ENCODE assay signal across 19 cellular contexts in the genomic region with DNA sequence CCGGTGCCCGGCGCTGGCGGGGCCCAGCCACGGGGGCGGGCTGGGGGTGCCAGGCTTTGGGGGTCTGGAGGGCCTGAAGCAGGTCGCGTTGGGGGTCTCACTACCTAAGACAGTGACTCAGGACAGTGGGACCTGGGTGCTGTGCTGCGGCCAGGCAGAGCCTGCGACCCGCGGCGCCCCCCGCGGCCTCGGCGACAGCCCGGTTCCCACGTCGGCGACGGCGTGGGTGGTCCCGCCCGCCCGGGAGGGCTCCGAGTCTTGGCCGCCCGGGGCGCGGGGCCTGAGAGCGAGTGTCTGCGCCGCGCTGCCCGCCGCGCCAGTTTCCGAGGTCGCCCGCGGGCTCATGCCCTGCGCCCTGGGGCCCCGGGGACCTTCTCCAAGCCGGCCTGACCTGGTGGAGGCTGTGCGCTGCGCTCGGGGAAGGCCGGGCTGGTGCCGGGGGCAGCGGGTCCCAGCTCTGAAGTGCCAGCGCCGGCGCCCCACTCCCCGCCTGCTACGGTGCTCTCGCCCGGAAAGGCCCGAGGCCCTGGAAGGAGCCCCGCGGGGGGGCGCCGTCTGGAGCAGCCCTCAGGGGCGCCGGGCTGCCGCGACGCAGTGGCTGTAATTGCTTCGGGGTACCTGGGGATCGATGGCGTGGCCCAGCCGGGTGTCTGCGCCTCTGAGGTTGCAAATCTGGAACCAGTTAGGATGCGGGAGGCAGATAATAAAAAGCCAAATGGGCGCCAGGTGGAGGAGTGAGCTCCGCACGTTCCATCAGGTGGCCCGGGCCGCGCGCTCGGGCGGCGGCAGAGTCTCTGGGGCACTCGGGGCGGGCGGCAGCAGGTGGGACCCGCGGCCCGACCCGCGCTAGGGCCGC.
DNase-seq lines count a peak whose midpoint lies in the region; ATAC-seq, FAIRE-seq and TF ChIP-seq lines count a peak whose summit lies in the region.
"Had no signal": no experiment of that assay in that cellular context is flagged by ENCODE, and none has a peak within 500 bp of the region (broad histone marks: within the 10 kb centered on the region; RNA-seq: fewer than 3 reads in every experiment).

No MANE protein-coding gene starts in this region.

- no peak for TF ChIP-seq POLR2A in right lobe of liver (IDR thresholded peaks at IDR 0.05)
- TF ChIP-seq POLR2A in HepG2 (IDR thresholded peaks at IDR 0.05; ENCODE audit: insufficient read depth in 1 of 2, low read depth in 2 of 2, low read length in 2 of 2) = no peak
- no peak for TF ChIP-seq POLR2A in esophagus muscularis mucosa (IDR thresholded peaks at IDR 0.05; ENCODE audit: low read depth)
- no peak for TF ChIP-seq POLR2A in vagina (IDR thresholded peaks at IDR 0.05)

- no peak overlapping the region for H3K27ac Mint-ChIP-seq in nephron progenitor cell
- H3K27ac Mint-ChIP-seq: activated T-helper 1 cell treated with anti-CD3 and anti-CD28 coated beads, Interleukin-12 subunit alpha, Interleukin-12 subunit beta, Interleukin-2, Interleukin-4 antibody, amounts not matched to agents 30 ng/mL and 10 ng/mL and 1 ng/mL, durations not matched to agents 14 hours and 24 hours and 36 hours had no signal

- H3K4me2 ChIP-seq in HepG2 (ENCODE audit: low read depth, low read length) = no peak overlapping the region

- no peak for FAIRE-seq in HepG2 (lab: Jason Lieb, UNC)
- FAIRE-seq: astrocyte, GM12878 had no signal

- H3K27ac ChIP-seq in right lobe of liver (no peak overlapping the region), HepG2 (ENCODE audit: extremely low read length, insufficient read depth, low read length) (no peak overlapping the region), esophagus muscularis mucosa (replicated peaks in 1 of 4) (no peak overlapping the region), vagina (no peak overlapping the region)
- H3K27ac ChIP-seq: uterus had no signal

- H3K4me1 ChIP-seq in right lobe of liver (peaks cover 0 to 10% (median 0%) of the 10 kb centered on the region in 4 donors), HepG2 (ENCODE audit: insufficient read depth, low read length) (peaks cover 15% of the 10 kb centered on the region), esophagus muscularis mucosa (peaks cover 0 to 27% (median 17%) of the 10 kb centered on the region in 4 donors), vagina (no peaks in the 10 kb centered on the region)

- no peak overlapping the region for H2AFZ ChIP-seq in HepG2 (ENCODE audit: low read length)

- no TSS peak for BruUV-seq in HepG2 (replicated peaks; lab: Mats Ljungman, UMichigan)

- peak overlapping the region in 1 of 3 donors; percentile 6 for H3K4me3 ChIP-seq in right lobe of liver
- no peak overlapping the region for H3K4me3 ChIP-seq in HepG2 (replicated peaks in 1 of 3; ENCODE audit: insufficient read depth in 1 of 3, low read depth in 2 of 3, low read length in 3 of 3)
- peak overlapping the region; percentile 30 to 38 (median 32) for H3K4me3 ChIP-seq in esophagus muscularis mucosa
- H3K4me3 ChIP-seq in vagina = peak overlapping the region; percentile 20 to 44
- H3K4me3 ChIP-seq: GM12878 had no signal

- H3K9ac ChIP-seq in HepG2 (ENCODE audit: insufficient read depth, low read depth, low read length) = no peak overlapping the region

- H3K4me1 Mint-ChIP-seq in nephron progenitor cell = peaks cover 22% of the 10 kb centered on the region

- in situ Hi-C loops in HepG2 (cut with HindIII; ENCODE audit: extremely low pct_ligation_motif_present, low pct_unique_long_range_greater_than_20kb) = no loop called here

- H3K9me3 Mint-ChIP-seq in nephron progenitor cell = peaks cover 3% of the 10 kb centered on the region
- H3K9me3 Mint-ChIP-seq: activated T-helper 1 cell treated with anti-CD3 and anti-CD28 coated beads, Interleukin-12 subunit alpha, Interleukin-12 subunit beta, Interleukin-2, Interleukin-4 antibody, amounts not matched to agents 30 ng/mL and 10 ng/mL and 1 ng/mL, durations not matched to agents 14 hours and 24 hours and 36 hours had no signal

- peak in 1 of 3 donors; percentile 37 for DNase-seq in right lobe of liver
- no peak for DNase-seq in HepG2 (ENCODE audit: low spot score)
- no peak for DNase-seq in esophagus muscularis mucosa (ENCODE audit: extremely low spot score)
- peak; percentile 58 for DNase-seq in nephron progenitor cell
- no peak for DNase-seq in vagina (ENCODE audit: extremely low spot score in 2 of 2)
- DNase-seq in activated CD4-positive, alpha-beta T cell treated with anti-CD3 and anti-CD28 coated beads, Interleukin-2, amount 50 U/mL, for 4 hours = no peak
- no peak for DNase-seq in NCI-H2107 treated with DMSO at 0.1 percent for 48 hours (lab: John Stamatoyannopoulos, UW; ENCODE audit: unreplicated experiment)
- DNase-seq: activated CD4-positive, alpha-beta T cell treated with anti-CD3 and anti-CD28 coated beads for 4 hours; DND-41; effector CD8-positive, alpha-beta T cell; foreskin melanocyte; NCI-H1048; occipital lobe; uterus had no signal

- no peak for TF ChIP-seq EP300 in HepG2 (IDR thresholded peaks at IDR 0.05; ENCODE audit: low read depth in 2 of 2, low read length in 2 of 2)
- no peak for TF ChIP-seq EP300 in HepG2 (CRISPR knock-in tag; IDR thresholded peaks at IDR 0.05; ENCODE audit: borderline replicate concordance)
- no peak for TF ChIP-seq EP300 in esophagus muscularis mucosa (IDR thresholded peaks at IDR 0.05)

- TF ChIP-seq CTCF in right lobe of liver (IDR thresholded peaks at IDR 0.05) = no peak
- no peak for TF ChIP-seq CTCF in HepG2 (CRISPR knock-in tag; IDR thresholded peaks at IDR 0.05)
- TF ChIP-seq CTCF in esophagus muscularis mucosa (IDR thresholded peaks at IDR 0.05) = no peak
- TF ChIP-seq CTCF in nephron progenitor cell (IDR thresholded peaks at IDR 0.05) = no peak
- no peak for TF ChIP-seq CTCF in vagina (IDR thresholded peaks at IDR 0.05)

- H3K4me3 Mint-ChIP-seq in nephron progenitor cell = peak overlapping the region; percentile 72
- H3K4me3 Mint-ChIP-seq: activated T-helper 1 cell treated with anti-CD3 and anti-CD28 coated beads, Interleukin-12 subunit alpha, Interleukin-12 subunit beta, Interleukin-2, Interleukin-4 antibody, amounts not matched to agents 30 ng/mL and 10 ng/mL and 1 ng/mL, durations not matched to agents 14 hours and 24 hours and 36 hours had no signal

- no peaks in the 10 kb centered on the region for H3K9me3 ChIP-seq in right lobe of liver
- no peaks in the 10 kb centered on the region for H3K9me3 ChIP-seq in HepG2 (ENCODE audit: low read length)
- no peaks in the 10 kb centered on the region for H3K9me3 ChIP-seq in esophagus muscularis mucosa
- H3K9me3 ChIP-seq in vagina = no peaks in the 10 kb centered on the region
- H3K9me3 ChIP-seq: uterus had no signal

- peak; percentile 27 to 52 (median 38) for ATAC-seq in right lobe of liver
- no peak for ATAC-seq in HepG2
- ATAC-seq in GM21529 (IDR thresholded peaks at IDR 0.05; ENCODE audit: unreplicated experiment) = no peak
- ATAC-seq: GM12878, Panc1 had no signal

- H3K36me3 ChIP-seq in right lobe of liver (no peaks in the 10 kb centered on the region), HepG2 (replicated peaks in 1 of 2; ENCODE audit: control insufficient read depth in 1 of 2, insufficient read depth in 2 of 2, low read length in 2 of 2) (no peaks in the 10 kb centered on the region), esophagus muscularis mucosa (no peaks in the 10 kb centered on the region), vagina (no peaks in the 10 kb centered on the region)
- H3K36me3 ChIP-seq: uterus had no signal

- 14% methylated on average over 11 of the region's 93 CpGs for WGBS in right lobe of liver (ENCODE audit: insufficient coverage, low coverage, low lambda C conversion rate, missing lambda C conversion rate)
- WGBS in HepG2 (ENCODE audit: low lambda C conversion rate) = 84% methylated on average over 23 of the region's 93 CpGs
- 0% methylated on average over 2 of the region's 93 CpGs for WGBS in esophagus muscularis mucosa

- H3K36me3 Mint-ChIP-seq in nephron progenitor cell (ENCODE audit: low read depth) = no peaks in the 10 kb centered on the region

- POLR2A ChIA-PET in HepG2 (lab: Yijun Ruan, JAX) = no interaction called here

- H4K20me1 ChIP-seq in HepG2 (ENCODE audit: insufficient read depth, low read length) = no peaks in the 10 kb centered on the region

- H3K27me3 ChIP-seq in right lobe of liver = peaks cover 18 to 29% of the 10 kb centered on the region in 2 donors
- H3K27me3 ChIP-seq in HepG2 (ENCODE audit: control insufficient read depth in 1 of 2, insufficient read depth in 2 of 2, low read length in 2 of 2) = peaks cover 1 to 34% of the 10 kb centered on the region in 2 experiments; a peak in 4 of 5 replicates
- H3K27me3 ChIP-seq in esophagus muscularis mucosa = peaks cover 0 to 85% (median 28%) of the 10 kb centered on the region in 4 donors
- H3K27me3 ChIP-seq in vagina = no peaks in the 10 kb centered on the region

- CTCF ChIA-PET in HepG2 (lab: Yijun Ruan, JAX; ENCODE audit: low intra/inter-chr PET ratio, low total read pairs) = no interaction called here

- no peak for TF ChIP-seq RAD21 in HepG2 (CRISPR knock-in tag; IDR thresholded peaks at IDR 0.05)

- peaks cover 73% of the 10 kb centered on the region for H3K27me3 Mint-ChIP-seq in nephron progenitor cell (ENCODE audit: low read depth, poor library complexity)

- no peaks in the 10 kb centered on the region for H3K79me2 ChIP-seq in HepG2 (ENCODE audit: insufficient read depth, low read length)

- intact Hi-C loops in right lobe of liver (cut with DNase I) (no loop called here), HepG2 (cut with micrococcal nuclease; ENCODE audit: unreplicated experiment) (no loop called here), esophagus muscularis mucosa (cut with DNase I) (no loop called here), vagina (cut with DNase I) (no loop called here)

TF ChIP-seq in HepG2, 621 proteins besides CTCF, POLR2A, EP300 and RAD21:
- TF ChIP-seq, protein P1, sequence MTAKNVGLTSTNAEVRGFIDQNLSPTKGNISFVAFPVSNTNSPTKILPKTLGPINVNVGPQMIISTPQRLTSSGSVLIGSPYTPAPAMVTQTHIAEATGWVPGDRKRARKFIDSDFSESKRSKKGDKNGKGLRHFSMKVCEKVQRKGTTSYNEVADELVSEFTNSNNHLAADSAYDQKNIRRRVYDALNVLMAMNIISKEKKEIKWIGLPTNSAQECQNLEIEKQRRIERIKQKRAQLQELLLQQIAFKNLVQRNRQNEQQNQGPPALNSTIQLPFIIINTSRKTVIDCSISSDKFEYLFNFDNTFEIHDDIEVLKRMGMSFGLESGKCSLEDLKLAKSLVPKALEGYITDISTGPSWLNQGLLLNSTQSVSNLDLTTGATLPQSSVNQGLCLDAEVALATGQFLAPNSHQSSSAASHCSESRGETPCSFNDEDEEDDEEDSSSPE (CRISPR knock-in tag; IDR thresholded peaks at IDR 0.05) = no peak
- TF ChIP-seq ZBTB7B (CRISPR knock-in tag; IDR thresholded peaks at IDR 0.05) = no peak
- no peak for TF ChIP-seq SOX13 (IDR thresholded peaks at IDR 0.05)
- TF ChIP-seq SOX13 (CRISPR knock-in tag; conservative IDR thresholded peaks at IDR 0.05 in 1 of 2, IDR thresholded peaks at IDR 0.05 in 1 of 2) = no peak
- no peak for TF ChIP-seq MTA3 (CRISPR knock-in tag; IDR thresholded peaks at IDR 0.05)

Comparison
In these comparisons a context has a peak if more than half of its experiments do, and no peak if none do; other contexts are left out.
1. ATAC-seq: peak in right lobe of liver (4 of 4); none in HepG2 (single experiment) and GM21529 (single experiment).
2. H3K4me3 ChIP-seq: peak in esophagus muscularis mucosa (4 of 4) and vagina (2 of 2); none in HepG2 (0 of 3).